ENCODE assay signal across 17 cellular contexts in genomic region chr9:69580582-69580945, GRCh38.
DNase-seq lines count a peak whose midpoint lies in the region; ATAC-seq and TF ChIP-seq lines count a peak whose summit lies in the region.
"Had no signal": no experiment of that assay in that cellular context is flagged by ENCODE, and none has a peak within 500 bp of the region (broad histone marks: within the 10 kb centered on the region; RNA-seq: fewer than 3 reads in every experiment).

No MANE protein-coding gene starts in this region.

- peaks cover 2% of the 10 kb centered on the region for H3K79me1 ChIP-seq in mesenchymal stem cell (replicated peaks; ENCODE audit: low read length, poor library complexity, severe bottlenecking)

- peak overlapping the region; percentile 42 for H3K27ac ChIP-seq in KMS-11
- peak overlapping the region; percentile 39 for H3K27ac ChIP-seq in mesenchymal stem cell (ENCODE audit: low read length, poor library complexity, severe bottlenecking)

- no peak for ATAC-seq in left colon
- no peak for ATAC-seq in GM18909 (IDR thresholded peaks at IDR 0.05; ENCODE audit: poor library complexity, unreplicated experiment)

- no peaks in the 10 kb centered on the region for H4K20me1 ChIP-seq in KMS-11 (ENCODE audit: insufficient read depth)

- no peak overlapping the region for H4K91ac ChIP-seq in mesenchymal stem cell (ENCODE audit: low read length)

- H3K4me1 Mint-ChIP-seq in brain = peaks cover 44% of the 10 kb centered on the region
- no peaks in the 10 kb centered on the region for H3K4me1 Mint-ChIP-seq in activated T-helper 1 cell treated with anti-CD3 and anti-CD28 coated beads, Interleukin-12 subunit alpha, Interleukin-12 subunit beta, Interleukin-2, Interleukin-4 antibody, amounts not matched to agents 30 ng/mL and 10 ng/mL and 1 ng/mL, durations not matched to agents 14 hours and 24 hours and 36 hours (ENCODE audit: low read depth)

- H3K9ac ChIP-seq in KMS-11 = no peak overlapping the region
- H3K9ac ChIP-seq in mesenchymal stem cell (ENCODE audit: low read length) = no peak overlapping the region

- DNase-seq in DMS79 (lab: John Stamatoyannopoulos, UW) (peak; percentile 21), mesenchymal stem cell (no peak), NCI-H82 (lab: John Stamatoyannopoulos, UW) (no peak), left colon (no peak)
- DNase-seq in activated T-helper 1 cell treated with anti-CD3 and anti-CD28 coated beads, Interleukin-12 subunit alpha, Interleukin-12 subunit beta, Interleukin-2, Interleukin-4 antibody, amounts not matched to agents 30 ng/mL and 10 ng/mL and 1 ng/mL, durations not matched to agents 14 hours and 24 hours and 36 hours (ENCODE audit: low spot score) = no peak
- DNase-seq: Calu3; CD4-positive, alpha-beta memory T cell; DMS53; H7; IMR-90; MV-4-11; NCI-H1436; NCI-H2029; NCI-H510A treated with DMSO at 0.1 percent for 48 hours had no signal

- H3K4ac ChIP-seq in mesenchymal stem cell (ENCODE audit: low read depth in 1 of 2, low read length in 2 of 2) = no peak overlapping the region

- no peak overlapping the region for H4K8ac ChIP-seq in mesenchymal stem cell (ENCODE audit: low read length)

- no peak overlapping the region for H3K14ac ChIP-seq in mesenchymal stem cell (ENCODE audit: low read length in 2 of 2)

- peaks cover 0 to 4% (median 4%) of the 10 kb centered on the region in 5 experiments for H3K9me3 Mint-ChIP-seq in brain
- H3K9me3 Mint-ChIP-seq in activated T-helper 1 cell treated with anti-CD3 and anti-CD28 coated beads, Interleukin-12 subunit alpha, Interleukin-12 subunit beta, Interleukin-2, Interleukin-4 antibody, amounts not matched to agents 30 ng/mL and 10 ng/mL and 1 ng/mL, durations not matched to agents 14 hours and 24 hours and 36 hours = no peaks in the 10 kb centered on the region

- peak overlapping the region; percentile 12 for H2AK5ac ChIP-seq in mesenchymal stem cell (ENCODE audit: low read length, severe bottlenecking)

- H2BK15ac ChIP-seq in mesenchymal stem cell (ENCODE audit: low read depth, poor library complexity, severe bottlenecking) = no peak overlapping the region

- peaks cover 69% of the 10 kb centered on the region for H3K4me1 ChIP-seq in KMS-11 (ENCODE audit: low read depth, poor library complexity, severe bottlenecking)
- H3K4me1 ChIP-seq in mesenchymal stem cell (ENCODE audit: control insufficient read depth, insufficient read depth, low read depth, low read length) = peaks cover 10% of the 10 kb centered on the region

- no peak overlapping the region for H2BK120ac ChIP-seq in mesenchymal stem cell (ENCODE audit: low read depth, low read length)

- H3K4me3 ChIP-seq in KMS-11 (IDR thresholded peaks at IDR 0.05; ENCODE audit: insufficient read depth, low read depth, low read length) = no peak overlapping the region
- no peak overlapping the region for H3K4me3 ChIP-seq in mesenchymal stem cell (ENCODE audit: insufficient read depth in 1 of 2, low read depth in 1 of 2, low read length in 2 of 2)

- 69% methylated on average over 3 of the region's 3 CpGs for WGBS in mesenchymal stem cell

- no peak for TF ChIP-seq CTCF in KMS-11 (conservative IDR thresholded peaks at IDR 0.05; ENCODE audit: low read depth, low read length)
- no peak for TF ChIP-seq CTCF in brain (conservative IDR thresholded peaks at IDR 0.05)

- intact Hi-C loops in left colon (cut with DNase I, micrococcal nuclease) = no loop called here
- intact Hi-C loops in activated T-helper 1 cell treated with anti-CD3 and anti-CD28 coated beads, Interleukin-12 subunit alpha, Interleukin-12 subunit beta, Interleukin-2, Interleukin-4 antibody, amounts not matched to agents 30 ng/mL and 10 ng/mL and 1 ng/mL, durations not matched to agents 14 hours and 24 hours and 36 hours (cut with micrococcal nuclease) = no loop called here

- H3K23ac ChIP-seq in mesenchymal stem cell (ENCODE audit: low read length in 2 of 2) = no peak overlapping the region

- H3K9me3 ChIP-seq in mesenchymal stem cell (ENCODE audit: control insufficient read depth, low read length) = no peaks in the 10 kb centered on the region

- H2BK5ac ChIP-seq in mesenchymal stem cell (ENCODE audit: low read depth, low read length, poor library complexity, severe bottlenecking) = no peak overlapping the region

- no peak overlapping the region for H3K4me3 Mint-ChIP-seq in brain
- H3K4me3 Mint-ChIP-seq in activated T-helper 1 cell treated with anti-CD3 and anti-CD28 coated beads, Interleukin-12 subunit alpha, Interleukin-12 subunit beta, Interleukin-2, Interleukin-4 antibody, amounts not matched to agents 30 ng/mL and 10 ng/mL and 1 ng/mL, durations not matched to agents 14 hours and 24 hours and 36 hours = no peak overlapping the region
- H3K4me3 Mint-ChIP-seq: CD4-positive, alpha-beta memory T cell had no signal

- H2AFZ ChIP-seq in KMS-11 (ENCODE audit: low read depth) (peak overlapping the region; percentile 41; the same call in 1 of the 2 replicates), mesenchymal stem cell (ENCODE audit: low read depth, low read length) (no peak overlapping the region)

- no peak overlapping the region for H2BK12ac ChIP-seq in mesenchymal stem cell (ENCODE audit: low read length in 2 of 2)

- no peaks in the 10 kb centered on the region for H3K27me3 Mint-ChIP-seq in brain
- H3K27me3 Mint-ChIP-seq in activated T-helper 1 cell treated with anti-CD3 and anti-CD28 coated beads, Interleukin-12 subunit alpha, Interleukin-12 subunit beta, Interleukin-2, Interleukin-4 antibody, amounts not matched to agents 30 ng/mL and 10 ng/mL and 1 ng/mL, durations not matched to agents 14 hours and 24 hours and 36 hours (ENCODE audit: insufficient read depth) = peaks cover 2% of the 10 kb centered on the region

- H3K79me2 ChIP-seq in KMS-11 (ENCODE audit: insufficient read depth, low read depth) = no peaks in the 10 kb centered on the region

- H3K27me3 ChIP-seq in KMS-11 (ENCODE audit: insufficient read depth, low read depth) = no peaks in the 10 kb centered on the region
- no peaks in the 10 kb centered on the region for H3K27me3 ChIP-seq in mesenchymal stem cell (ENCODE audit: control insufficient read depth in 1 of 2, insufficient read depth in 1 of 2, low read length in 2 of 2)

- peak overlapping the region in 3 of 5 experiments; percentile 11 to 80 (median 65) for H3K27ac Mint-ChIP-seq in brain
- H3K27ac Mint-ChIP-seq in activated T-helper 1 cell treated with anti-CD3 and anti-CD28 coated beads, Interleukin-12 subunit alpha, Interleukin-12 subunit beta, Interleukin-2, Interleukin-4 antibody, amounts not matched to agents 30 ng/mL and 10 ng/mL and 1 ng/mL, durations not matched to agents 14 hours and 24 hours and 36 hours = no peak overlapping the region
- H3K27ac Mint-ChIP-seq: CD4-positive, alpha-beta memory T cell had no signal

- no peak overlapping the region for H3K18ac ChIP-seq in mesenchymal stem cell (ENCODE audit: low read depth in 1 of 2, low read length in 2 of 2)

- peaks cover 4% of the 10 kb centered on the region for H3K36me3 Mint-ChIP-seq in brain
- H3K36me3 Mint-ChIP-seq in activated T-helper 1 cell treated with anti-CD3 and anti-CD28 coated beads, Interleukin-12 subunit alpha, Interleukin-12 subunit beta, Interleukin-2, Interleukin-4 antibody, amounts not matched to agents 30 ng/mL and 10 ng/mL and 1 ng/mL, durations not matched to agents 14 hours and 24 hours and 36 hours (ENCODE audit: low read depth) = no peaks in the 10 kb centered on the region
- H3K36me3 Mint-ChIP-seq: CD4-positive, alpha-beta memory T cell had no signal

- H3K4me2 ChIP-seq in KMS-11 (peak overlapping the region; percentile 52), mesenchymal stem cell (ENCODE audit: low read length, poor library complexity, severe bottlenecking) (no peak overlapping the region)

- H3K36me3 ChIP-seq in KMS-11 (ENCODE audit: insufficient read depth) (no peaks in the 10 kb centered on the region), mesenchymal stem cell (ENCODE audit: control insufficient read depth in 1 of 2, insufficient read depth in 2 of 2, low read depth in 1 of 2, low read length in 2 of 2) (no peaks in the 10 kb centered on the region)
